Comparison of ENCODE assay signal across 8 cellular contexts in the genomic region with DNA sequence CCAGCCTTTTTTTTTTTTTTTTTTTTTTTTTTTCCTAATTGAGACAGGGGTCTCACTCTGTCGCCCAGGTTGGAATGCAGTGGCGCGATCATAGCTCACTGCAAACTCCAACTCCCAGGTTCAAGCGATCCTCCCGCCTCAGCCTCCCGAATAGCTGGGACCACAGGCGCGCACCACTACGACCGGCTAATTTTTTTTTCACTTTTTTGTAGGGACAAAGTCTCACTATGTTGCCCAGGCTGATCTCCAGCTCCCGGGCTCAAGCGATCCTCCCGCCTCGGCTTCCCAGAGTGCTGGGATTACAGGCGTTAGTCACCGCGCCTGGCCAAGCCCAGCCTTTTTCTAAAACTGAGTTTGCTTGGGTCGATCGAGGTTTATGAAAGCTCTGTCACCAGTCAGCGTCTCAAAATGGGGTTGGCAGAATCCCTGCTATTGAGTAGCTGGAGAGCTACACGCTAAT. TPM values are rescaled to one million over a fixed set of nuclear protein-coding genes. Genes with fewer than 3 reads are reported as not detected.
A peak's percentile ranks its signal among the peaks of the same experiment; 100 is the strongest.
DNase-seq lines count a peak whose midpoint lies in the region; ATAC-seq and TF ChIP-seq lines count a peak whose summit lies in the region.

No MANE protein-coding gene starts in this region.

- peak overlapping the region; percentile 99 for H3K27ac Mint-ChIP-seq in activated T-helper 17 cell treated with anti-CD3 and anti-CD28 coated beads, Interleukin-2, amount 50 U/mL, for 72 hours

- no peak for TF ChIP-seq EP300 in ovary (IDR thresholded peaks at IDR 0.05)

- H3K4me1 Mint-ChIP-seq in activated T-helper 17 cell treated with anti-CD3 and anti-CD28 coated beads, Interleukin-2, amount 50 U/mL, for 72 hours = peaks cover 12% of the 10 kb centered on the region

- peak; percentile 10 for ATAC-seq in activated T-helper 17 cell treated with anti-CD3 and anti-CD28 coated beads, Interleukin-2, amount 50 U/mL, for 72 hours (replicated peaks)
- no peak for ATAC-seq in GM21576 (IDR thresholded peaks at IDR 0.05; ENCODE audit: unreplicated experiment)
- ATAC-seq in HG02759 (IDR thresholded peaks at IDR 0.05; ENCODE audit: unreplicated experiment) = no peak
- ATAC-seq in HG03565 (IDR thresholded peaks at IDR 0.05; ENCODE audit: unreplicated experiment) = no peak

- no peak for TF ChIP-seq CTCF in ovary (IDR thresholded peaks at IDR 0.05)

- H3K27ac ChIP-seq in KOPT-K1 (ENCODE audit: low read depth, low read length, poor library complexity, severe bottlenecking) (peak overlapping the region; percentile 88), ovary (peak overlapping the region; percentile 18 to 90)

- H3K4me3 Mint-ChIP-seq in activated T-helper 17 cell treated with anti-CD3 and anti-CD28 coated beads, Interleukin-2, amount 50 U/mL, for 72 hours = peak overlapping the region; percentile 95

- no peak for TF ChIP-seq POLR2A in ovary (IDR thresholded peaks at IDR 0.05)

- intact Hi-C loops in ovary (cut with DNase I) = no loop called here

- no peaks in the 10 kb centered on the region for H3K4me1 ChIP-seq in ovary (ENCODE audit: insufficient read depth)

- H3K36me3 ChIP-seq in KOPT-K1 (ENCODE audit: insufficient read depth, low read length) (peaks cover 20% of the 10 kb centered on the region), ovary (no peaks in the 10 kb centered on the region)

- peak; percentile 25 for DNase-seq in COLO829 (ENCODE audit: low spot score)
- peak; percentile 22 for DNase-seq in foreskin melanocyte
- DNase-seq in ovary = peak in 3 of 5 donors; percentile 37 to 64 (median 52)

- no peaks in the 10 kb centered on the region for H3K9me3 Mint-ChIP-seq in activated T-helper 17 cell treated with anti-CD3 and anti-CD28 coated beads, Interleukin-2, amount 50 U/mL, for 72 hours

- H3K36me3 Mint-ChIP-seq in activated T-helper 17 cell treated with anti-CD3 and anti-CD28 coated beads, Interleukin-2, amount 50 U/mL, for 72 hours (ENCODE audit: low read depth) = peaks cover 40% of the 10 kb centered on the region

- H3K27me3 ChIP-seq in ovary = no peaks in the 10 kb centered on the region

- no peaks in the 10 kb centered on the region for H3K9me3 ChIP-seq in KOPT-K1 (ENCODE audit: insufficient read depth, low read length, poor library complexity, severe bottlenecking)
- no peaks in the 10 kb centered on the region for H3K9me3 ChIP-seq in ovary

- H3K4me3 ChIP-seq in ovary = peak overlapping the region; percentile 10

- WGBS in ovary, 3 donors = 34 to 55% (median 48%) methylated on average over 21 of the region's 21 CpGs

- no peaks in the 10 kb centered on the region for H3K27me3 Mint-ChIP-seq in activated T-helper 17 cell treated with anti-CD3 and anti-CD28 coated beads, Interleukin-2, amount 50 U/mL, for 72 hours

RNA-seq across cellular contexts. Expression of a gene that starts 1.3 kb away (rescaled TPM):
- total RNA-seq in activated T-helper 17 cell treated with anti-CD3 and anti-CD28 coated beads, Interleukin-2, amount 50 U/mL, for 72 hours = 100 to 1,000 TPM in 1 of 2 donors, 10 to 100 TPM in 1; 67.1 to 111 TPM
- total RNA-seq in ovary = 10 to 100 TPM; 25.8 to 57.8 (median 53.8) TPM
- polyA plus RNA-seq in ovary = 10 to 100 TPM; 41.9 to 72.7 TPM

RNA-seq across cellular contexts. Expression of a gene that starts 13.0 kb away (rescaled TPM):
- 10 to 100 TPM in 1 of 2 donors, 1 to 10 TPM in 1; 7.2 to 16.8 TPM for total RNA-seq in activated T-helper 17 cell treated with anti-CD3 and anti-CD28 coated beads, Interleukin-2, amount 50 U/mL, for 72 hours
- 1 to 10 TPM in 5 of 7 donors, under 1 TPM in 2; 0.76 to 4.6 (median 2.0) TPM for total RNA-seq in ovary
- polyA plus RNA-seq in ovary = 1 to 10 TPM; 1.9 to 4.2 TPM

RNA-seq across cellular contexts. Expression of a gene that starts 39.8 kb away (rescaled TPM):
- 100 to 1,000 TPM; 350 to 648 TPM for total RNA-seq in activated T-helper 17 cell treated with anti-CD3 and anti-CD28 coated beads, Interleukin-2, amount 50 U/mL, for 72 hours
- total RNA-seq in ovary = 10 to 100 TPM in 1 of 7 donors, 1 to 10 TPM in 6; 6.3 to 13.0 (median 8.8) TPM
- polyA plus RNA-seq in ovary = 10 to 100 TPM in 1 of 2 donors, 1 to 10 TPM in 1; 8.9 to 22.9 TPM

RNA-seq across cellular contexts. Expression of a gene that starts 43.4 kb away (rescaled TPM):
- 100 to 1,000 TPM in 1 of 2 donors, 10 to 100 TPM in 1; 88.0 to 126 TPM for total RNA-seq in activated T-helper 17 cell treated with anti-CD3 and anti-CD28 coated beads, Interleukin-2, amount 50 U/mL, for 72 hours
- 10 to 100 TPM; 21.9 to 45.0 (median 31.2) TPM for total RNA-seq in ovary
- 10 to 100 TPM; 20.0 to 40.5 TPM for polyA plus RNA-seq in ovary

RNA-seq across cellular contexts. Expression of a gene that starts 47.2 kb away (rescaled TPM):
- total RNA-seq in activated T-helper 17 cell treated with anti-CD3 and anti-CD28 coated beads, Interleukin-2, amount 50 U/mL, for 72 hours = 10 to 100 TPM; 24.6 to 32.8 TPM
- total RNA-seq in ovary = 10 to 100 TPM in 4 of 7 donors, 1 to 10 TPM in 3; 8.2 to 18.8 (median 12.5) TPM
- polyA plus RNA-seq in ovary = 10 to 100 TPM; 10.3 to 14.3 TPM

Comparison
In these comparisons a context has a peak if more than half of its experiments do, and no peak if none do; other contexts are left out.
1. RNA of a gene that starts 39.8 kb away (total RNA-seq): 350 to 648 TPM in activated T-helper 17 cell treated with anti-CD3 and anti-CD28 coated beads, Interleukin-2, amount 50 U/mL, for 72 hours; 6.3 to 13.0 TPM in ovary; every median in the first group is over 10 times any median in the second.
2. Peak in every context shown above with its lines, with median percentiles within 50 percentile points of each other: DNase-seq.